ENCODE assay signal across 12 cellular contexts in genomic region chr3:196619213-196619612, GRCh38. TPM values are rescaled to one million over a fixed set of nuclear protein-coding genes. Genes with fewer than 3 reads are reported as not detected.
A peak's percentile ranks its signal among the peaks of the same experiment; 100 is the strongest.
DNase-seq lines count a peak whose midpoint lies in the region; TF ChIP-seq lines count a peak whose summit lies in the region.
"Had no signal": no experiment of that assay in that cellular context is flagged by ENCODE, and none has a peak within 500 bp of the region (broad histone marks: within the 10 kb centered on the region; RNA-seq: fewer than 3 reads in every experiment).

No MANE protein-coding gene starts in this region.

- TF ChIP-seq CTCF in NB4 (IDR thresholded peaks at IDR 0.05; ENCODE audit: low read depth, low read length) (no peak), neural crest cell (conservative IDR thresholded peaks at IDR 0.05) (no peak), thyroid gland (IDR thresholded peaks at IDR 0.05) (no peak)

- intact Hi-C loops in thyroid gland (cut with DNase I) = no loop called here

- no peak for TF ChIP-seq POLR2A in NB4 (IDR thresholded peaks at IDR 0.05; ENCODE audit: extremely low read depth, insufficient read length)
- no peak for TF ChIP-seq POLR2A in thyroid gland (IDR thresholded peaks at IDR 0.05)

- no peaks in the 10 kb centered on the region for H3K9me3 ChIP-seq in esophagus (ENCODE audit: control insufficient read depth in 2 of 2, insufficient read depth in 1 of 2, low read depth in 1 of 2, low read length in 1 of 2)
- H3K9me3 ChIP-seq in thyroid gland = no peaks in the 10 kb centered on the region
- H3K9me3 ChIP-seq: mucosa of descending colon had no signal

- peak; percentile 24 for DNase-seq in DMS153 treated with DMSO at 0.1 percent for 48 hours (lab: John Stamatoyannopoulos, UW; ENCODE audit: unreplicated experiment)
- peak; percentile 19 for DNase-seq in NB4 (ENCODE audit: low read depth)
- DNase-seq in neural crest cell (ENCODE audit: low read depth, low spot score) = no peak
- no peak for DNase-seq in SW480 (ENCODE audit: low spot score)
- no peak for DNase-seq in hippocampal formation (lab: John Stamatoyannopoulos, UW)
- DNase-seq in NCI-H526 treated with DMSO at 0.1 percent for 48 hours (lab: John Stamatoyannopoulos, UW) = no peak
- no peak for DNase-seq in thyroid gland
- DNase-seq: activated naive CD4-positive, alpha-beta T cell treated with anti-CD3 and anti-CD28 coated beads, Interleukin-2, amount 10 ng/mL, durations not matched to agents 7 days and 5 days; mucosa of descending colon had no signal

- peaks cover 22% of the 10 kb centered on the region for H3K4me1 Mint-ChIP-seq in neural crest cell

- no peaks in the 10 kb centered on the region for H3K36me3 Mint-ChIP-seq in neural crest cell (ENCODE audit: low read depth)

- peak overlapping the region; percentile 55 to 80 for H3K27ac ChIP-seq in esophagus (ENCODE audit: low read depth in 2 of 2, low read length in 1 of 2)
- H3K27ac ChIP-seq in thyroid gland = no peak overlapping the region
- H3K27ac ChIP-seq: C4-2B had no signal

- WGBS in esophagus, 2 donors = 50 to 55% methylated on average over 5 of the region's 5 CpGs
- WGBS in thyroid gland, 2 donors = 59 to 63% methylated on average over 5 of the region's 5 CpGs

- no peaks in the 10 kb centered on the region for H3K27me3 Mint-ChIP-seq in neural crest cell (ENCODE audit: low read depth)
- H3K27me3 Mint-ChIP-seq: activated naive CD4-positive, alpha-beta T cell treated with anti-CD3 and anti-CD28 coated beads, Interleukin-2, amount 10 ng/mL, durations not matched to agents 7 days and 5 days had no signal

- no peaks in the 10 kb centered on the region for H3K27me3 ChIP-seq in esophagus (ENCODE audit: control insufficient read depth in 1 of 2, insufficient read depth in 2 of 2, low read length in 2 of 2)
- no peaks in the 10 kb centered on the region for H3K27me3 ChIP-seq in thyroid gland

- H3K36me3 ChIP-seq in esophagus (ENCODE audit: control insufficient read depth in 2 of 2, insufficient read depth in 2 of 2, low read length in 1 of 2) (no peaks in the 10 kb centered on the region), thyroid gland (no peaks in the 10 kb centered on the region)

- H3K4me3 Mint-ChIP-seq in neural crest cell = no peak overlapping the region
- H3K4me3 Mint-ChIP-seq: activated naive CD4-positive, alpha-beta T cell treated with anti-CD3 and anti-CD28 coated beads, Interleukin-2, amount 10 ng/mL, durations not matched to agents 7 days and 5 days had no signal

- no peak overlapping the region for H3K4me3 ChIP-seq in NB4 (ENCODE audit: low read depth, low read length)
- no peak overlapping the region for H3K4me3 ChIP-seq in esophagus (ENCODE audit: low read depth in 1 of 2, low read length in 2 of 2)
- no peak overlapping the region for H3K4me3 ChIP-seq in thyroid gland (replicated peaks in 1 of 3)
- H3K4me3 ChIP-seq: mucosa of descending colon had no signal

- H3K4me1 ChIP-seq in esophagus (ENCODE audit: control insufficient read depth in 2 of 2, insufficient read depth in 2 of 2, low read length in 1 of 2) (peaks cover 0 to 4% of the 10 kb centered on the region in 2 donors), thyroid gland (peaks cover 4 to 7% of the 10 kb centered on the region in 2 donors)

- H3K9me3 Mint-ChIP-seq in neural crest cell = no peaks in the 10 kb centered on the region
- H3K9me3 Mint-ChIP-seq: activated naive CD4-positive, alpha-beta T cell treated with anti-CD3 and anti-CD28 coated beads, Interleukin-2, amount 10 ng/mL, durations not matched to agents 7 days and 5 days had no signal

- peak overlapping the region; percentile 92 for H3K27ac Mint-ChIP-seq in neural crest cell (ENCODE audit: unreplicated experiment)
- H3K27ac Mint-ChIP-seq: activated naive CD4-positive, alpha-beta T cell treated with anti-CD3 and anti-CD28 coated beads, Interleukin-2, amount 10 ng/mL, durations not matched to agents 7 days and 5 days had no signal

RNA-seq across cellular contexts. Expression of gene NRROS, which starts 20.3 kb away (rescaled TPM):
- under 1 TPM; 0.77 to 0.92 TPM for polyA plus RNA-seq in esophagus
- total RNA-seq in neural crest cell (0.52 and 1.5 TPM in 2 replicates), thyroid gland (1 to 10 TPM; 1.2 to 3.9 (median 1.7) TPM)
- total RNA-seq: MCF 10A had no signal

RNA-seq across cellular contexts. Expression of gene FBXO45, which starts 50.8 kb away (rescaled TPM):
- polyA plus RNA-seq in esophagus = 1 to 10 TPM; 4.1 to 7.0 TPM
- total RNA-seq in neural crest cell (16.9 and 17.9 TPM in 2 replicates), thyroid gland (1 to 10 TPM; 4.0 to 8.9 (median 5.7) TPM)

RNA-seq across cellular contexts. Expression of gene WDR53, which starts 50.9 kb away (rescaled TPM):
- polyA plus RNA-seq in esophagus = 10 to 100 TPM in 1 of 2 donors, 1 to 10 TPM in 1; 8.6 to 14.6 TPM
- total RNA-seq in neural crest cell = 13.4 and 16.1 TPM in 2 replicates
- 10 to 100 TPM in 1 of 4 donors, 1 to 10 TPM in 3; 3.7 to 13.0 (median 4.4) TPM for total RNA-seq in thyroid gland

Comparison
In these comparisons a context has a peak if more than half of its experiments do, and no peak if none do; other contexts are left out.
1. DNase-seq: peak in DMS153 treated with DMSO at 0.1 percent for 48 hours (single experiment) and NB4 (single experiment); none in neural crest cell (single experiment), SW480 (single experiment), hippocampal formation (0 of 2), NCI-H526 treated with DMSO at 0.1 percent for 48 hours (single experiment) and thyroid gland (0 of 2).
2. H3K27ac ChIP-seq: peak in esophagus (2 of 2); none in thyroid gland (0 of 3).